8 cellular contexts compared by ENCODE assay signal in the genomic region with DNA sequence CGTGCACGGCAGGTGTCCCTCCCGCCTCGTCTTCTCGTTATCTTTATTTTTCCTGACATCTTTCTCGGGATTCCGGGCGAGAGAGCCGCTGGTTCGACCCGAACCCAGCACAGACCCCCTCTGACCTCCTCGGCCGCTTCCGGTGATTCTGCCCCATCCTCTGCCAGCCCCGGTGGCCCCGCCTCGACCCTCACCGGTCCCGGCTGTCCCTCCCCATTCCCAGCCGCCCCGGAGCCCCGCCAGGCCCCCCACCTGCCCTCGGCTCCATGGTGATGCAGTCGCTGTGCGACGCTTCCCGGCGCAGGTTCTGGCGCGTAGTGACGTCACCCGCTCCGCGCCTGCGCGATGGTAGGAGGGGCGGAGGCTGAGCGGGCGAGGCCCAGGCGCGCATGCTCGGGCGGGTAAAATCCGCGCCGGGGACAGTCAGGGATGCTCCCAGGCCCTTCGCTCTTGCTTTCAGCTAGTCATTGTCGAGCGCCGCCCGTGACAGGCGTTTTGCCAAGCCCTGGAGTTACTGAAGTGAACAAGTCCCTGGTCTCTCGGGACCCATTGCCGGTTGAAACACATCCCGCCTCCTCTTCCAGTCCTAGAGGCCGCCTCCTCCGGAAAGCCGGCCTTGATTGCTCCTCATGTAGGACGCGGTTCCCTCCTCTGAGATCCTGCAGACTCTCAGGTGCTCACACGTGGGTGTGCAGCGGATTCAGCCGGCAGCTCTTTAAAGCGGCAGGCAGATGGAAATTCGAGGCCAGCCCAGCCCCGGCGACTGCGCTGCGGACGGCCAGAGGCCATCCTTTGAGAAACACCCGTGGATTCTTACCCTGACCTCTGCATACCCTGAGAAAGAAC. TPM values are rescaled to one million over a fixed set of nuclear protein-coding genes. Genes with fewer than 3 reads are reported as not detected.
A peak's percentile ranks its signal among the peaks of the same experiment; 100 is the strongest.
DNase-seq lines count a peak whose midpoint lies in the region; ATAC-seq and TF ChIP-seq lines count a peak whose summit lies in the region.

A gene with protein sequence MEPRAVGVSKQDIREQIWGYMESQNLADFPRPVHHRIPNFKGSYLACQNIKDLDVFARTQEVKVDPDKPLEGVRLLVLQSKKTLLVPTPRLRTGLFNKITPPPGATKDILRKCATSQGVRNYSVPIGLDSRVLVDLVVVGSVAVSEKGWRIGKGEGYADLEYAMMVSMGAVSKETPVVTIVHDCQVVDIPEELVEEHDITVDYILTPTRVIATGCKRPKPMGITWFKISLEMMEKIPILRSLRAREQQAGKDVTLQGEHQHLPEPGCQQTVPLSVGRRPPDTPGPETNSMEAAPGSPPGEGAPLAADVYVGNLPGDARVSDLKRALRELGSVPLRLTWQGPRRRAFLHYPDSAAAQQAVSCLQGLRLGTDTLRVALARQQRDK (minus strand): TSS at position 319 of the 846 bp plus-strand sequence. CDS start 51 bp downstream, at position 268.

- H3F3A ChIP-seq in neural cell (ENCODE audit: insufficient read depth, low read length, poor library complexity, severe bottlenecking), result no peaks in the 10 kb centered on the region

- peaks cover 38% of the 10 kb centered on the region for H3K4me1 Mint-ChIP-seq in stimulated activated naive CD8-positive, alpha-beta T cell treated with anti-CD3 and anti-CD28 coated beads, Interleukin-15, amount 100 ng/mL, for 72 hours

- peaks cover 10% of the 10 kb centered on the region for H3K79me2 ChIP-seq in neural cell (replicated peaks; ENCODE audit: insufficient read depth, low read length)

- peak; percentile 71 for TF ChIP-seq EP300 in neural cell (conservative IDR thresholded peaks at IDR 0.05; ENCODE audit: poor library complexity, severe bottlenecking)

- H3K27me3 Mint-ChIP-seq in stimulated activated naive CD8-positive, alpha-beta T cell treated with anti-CD3 and anti-CD28 coated beads, Interleukin-15, amount 100 ng/mL, for 72 hours, result peaks cover 3% of the 10 kb centered on the region

- H3K9me3 Mint-ChIP-seq in stimulated activated naive CD8-positive, alpha-beta T cell treated with anti-CD3 and anti-CD28 coated beads, Interleukin-15, amount 100 ng/mL, for 72 hours, result no peaks in the 10 kb centered on the region

- DNase-seq in H7 (peak; percentile 99), M059J (ENCODE audit: low read depth) (peak; percentile 86), SHP77 (lab: John Stamatoyannopoulos, UW) (peak; percentile 92 to 93), fibroblast of villous mesenchyme (ENCODE audit: low read depth) (peak; percentile 91)
- peak; percentile 99 for DNase-seq in activated effector memory CD4-positive, alpha-beta T cell treated with anti-CD3 and anti-CD28 coated beads, Interleukin-2, amount 50 U/mL, for 16 hours
- peak; percentile 94 to 95 for DNase-seq in stimulated activated naive CD8-positive, alpha-beta T cell treated with anti-CD3 and anti-CD28 coated beads, Interleukin-15, amount 100 ng/mL, for 72 hours

- H2AFZ ChIP-seq in neural cell (ENCODE audit: low read depth, low read length), result peak within 1 kb of the TSS; percentile 92

- H3K9me3 ChIP-seq in ES-I3 (ENCODE audit: control insufficient read depth, insufficient read depth, low read length) (no peaks in the 10 kb centered on the region), neural cell (ENCODE audit: low read length) (no peaks in the 10 kb centered on the region)

- peak within 1 kb of the TSS; percentile 85 for H3K27ac ChIP-seq in neural cell (ENCODE audit: low read length)

- H3K27me3 ChIP-seq in H7 (ENCODE audit: control insufficient read depth, insufficient read depth, low read length), result no peaks in the 10 kb centered on the region
- H3K27me3 ChIP-seq in neural cell (ENCODE audit: insufficient read depth, low read depth, low read length), result no peaks in the 10 kb centered on the region

- H3K4me3 ChIP-seq in H7 (ENCODE audit: insufficient read depth, low read depth, low read length) (peak within 1 kb of the TSS; percentile 70), fibroblast of villous mesenchyme (ENCODE audit: low read depth, low read length) (peak within 1 kb of the TSS; percentile 97), neural cell (ENCODE audit: low read length) (peak within 1 kb of the TSS; percentile 90)

- H3K36me3 ChIP-seq in ES-I3 (ENCODE audit: insufficient read depth, low read length), result no peaks in the 10 kb centered on the region; the same call in 1 of the 2 replicates
- no peaks in the 10 kb centered on the region for H3K36me3 ChIP-seq in H7 (replicated peaks; ENCODE audit: control insufficient read depth, insufficient read depth, low read length)
- H3K36me3 ChIP-seq in neural cell (ENCODE audit: insufficient read depth, low read length), result no peaks in the 10 kb centered on the region

- TF ChIP-seq RAD21 in neural cell (conservative IDR thresholded peaks at IDR 0.05), result no peak

- peak within 1 kb of the TSS; percentile 91 to 95 for H3K4me3 Mint-ChIP-seq in stimulated activated naive CD8-positive, alpha-beta T cell treated with anti-CD3 and anti-CD28 coated beads, Interleukin-15, amount 100 ng/mL, for 72 hours

- H3K27ac Mint-ChIP-seq in stimulated activated naive CD8-positive, alpha-beta T cell treated with anti-CD3 and anti-CD28 coated beads, Interleukin-15, amount 100 ng/mL, for 72 hours, result peak within 1 kb of the TSS; percentile 99

- ATAC-seq in stimulated activated naive CD8-positive, alpha-beta T cell treated with anti-CD3 and anti-CD28 coated beads, Interleukin-15, amount 100 ng/mL, for 72 hours, result peak; percentile 95

- TF ChIP-seq CTCF in fibroblast of villous mesenchyme (IDR thresholded peaks at IDR 0.05; ENCODE audit: insufficient read depth, low read depth, low read length), result no peak
- no peak for TF ChIP-seq CTCF in neural cell (IDR thresholded peaks at IDR 0.05; ENCODE audit: poor library complexity, severe bottlenecking)

- H3K9ac ChIP-seq in ES-I3 (ENCODE audit: low read depth, low read length) (peak within 1 kb of the TSS; percentile 71), neural cell (ENCODE audit: low read length) (peak within 1 kb of the TSS; percentile 95)

- peak within 1 kb of the TSS; percentile 96 for H3K4me2 ChIP-seq in neural cell (ENCODE audit: low read length)

- H3K9me2 ChIP-seq in neural cell (ENCODE audit: insufficient read depth, low read length), result no peaks in the 10 kb centered on the region

- no peaks in the 10 kb centered on the region for H4K20me1 ChIP-seq in neural cell (ENCODE audit: insufficient read depth)

- peaks cover 4% of the 10 kb centered on the region for H3K4me1 ChIP-seq in ES-I3 (ENCODE audit: insufficient read depth, low read length)

TF ChIP-seq in neural cell, 6 proteins besides CTCF, POLR2A, EP300 and RAD21:
- TF ChIP-seq, protein P1, sequence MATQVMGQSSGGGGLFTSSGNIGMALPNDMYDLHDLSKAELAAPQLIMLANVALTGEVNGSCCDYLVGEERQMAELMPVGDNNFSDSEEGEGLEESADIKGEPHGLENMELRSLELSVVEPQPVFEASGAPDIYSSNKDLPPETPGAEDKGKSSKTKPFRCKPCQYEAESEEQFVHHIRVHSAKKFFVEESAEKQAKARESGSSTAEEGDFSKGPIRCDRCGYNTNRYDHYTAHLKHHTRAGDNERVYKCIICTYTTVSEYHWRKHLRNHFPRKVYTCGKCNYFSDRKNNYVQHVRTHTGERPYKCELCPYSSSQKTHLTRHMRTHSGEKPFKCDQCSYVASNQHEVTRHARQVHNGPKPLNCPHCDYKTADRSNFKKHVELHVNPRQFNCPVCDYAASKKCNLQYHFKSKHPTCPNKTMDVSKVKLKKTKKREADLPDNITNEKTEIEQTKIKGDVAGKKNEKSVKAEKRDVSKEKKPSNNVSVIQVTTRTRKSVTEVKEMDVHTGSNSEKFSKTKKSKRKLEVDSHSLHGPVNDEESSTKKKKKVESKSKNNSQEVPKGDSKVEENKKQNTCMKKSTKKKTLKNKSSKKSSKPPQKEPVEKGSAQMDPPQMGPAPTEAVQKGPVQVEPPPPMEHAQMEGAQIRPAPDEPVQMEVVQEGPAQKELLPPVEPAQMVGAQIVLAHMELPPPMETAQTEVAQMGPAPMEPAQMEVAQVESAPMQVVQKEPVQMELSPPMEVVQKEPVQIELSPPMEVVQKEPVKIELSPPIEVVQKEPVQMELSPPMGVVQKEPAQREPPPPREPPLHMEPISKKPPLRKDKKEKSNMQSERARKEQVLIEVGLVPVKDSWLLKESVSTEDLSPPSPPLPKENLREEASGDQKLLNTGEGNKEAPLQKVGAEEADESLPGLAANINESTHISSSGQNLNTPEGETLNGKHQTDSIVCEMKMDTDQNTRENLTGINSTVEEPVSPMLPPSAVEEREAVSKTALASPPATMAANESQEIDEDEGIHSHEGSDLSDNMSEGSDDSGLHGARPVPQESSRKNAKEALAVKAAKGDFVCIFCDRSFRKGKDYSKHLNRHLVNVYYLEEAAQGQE (IDR thresholded peaks at IDR 0.05; ENCODE audit: borderline replicate concordance), result peak; percentile 49
- TF ChIP-seq POLR2AphosphoS5 (IDR thresholded peaks at IDR 0.05), result peak; percentile 92
- TF ChIP-seq SMC3 (conservative IDR thresholded peaks at IDR 0.05; ENCODE audit: poor library complexity), result peak; percentile 36
- TF ChIP-seq TAF1 (IDR thresholded peaks at IDR 0.05; ENCODE audit: low read depth), result no peak
- no peak for TF ChIP-seq EZH2 (IDR thresholded peaks at IDR 0.05; ENCODE audit: borderline replicate concordance, insufficient read depth, low read length, poor library complexity, severe bottlenecking)
- TF ChIP-seq MXI1 (conservative IDR thresholded peaks at IDR 0.05; ENCODE audit: poor library complexity, severe bottlenecking), result peak; percentile 58

RNA-seq across cellular contexts. Expression of the gene that starts here (rescaled TPM):
- 15.3 and 19.5 TPM in 2 replicates for total RNA-seq in H7 (2014; rRNA removed; shearing (Covaris generic))
- total RNA-seq in M059J (2014; rRNA removed; shearing (Covaris generic)), result 9.6 and 18.3 TPM in 2 replicates
- total RNA-seq in fibroblast of villous mesenchyme, result 11.6 and 14.7 TPM in 2 replicates
- polyA plus RNA-seq in neural cell, result 25.0 and 39.4 TPM in 2 replicates
- 37.3 and 43.2 TPM in 2 replicates for polyA minus RNA-seq in neural cell

Comparison
In these comparisons a context has a peak if more than half of its experiments do, and no peak if none do; other contexts are left out.
1. Peak in every context shown above with its lines: DNase-seq, ATAC-seq, H3K4me3 ChIP-seq and H3K27ac ChIP-seq.